16 cellular contexts compared by ENCODE assay signal in genomic region chr11:71951741-71952310, GRCh38.
"Had no signal": no experiment of that assay in that cellular context is flagged by ENCODE, and none has a peak within 500 bp of the region (broad histone marks: within the 10 kb centered on the region; RNA-seq: fewer than 3 reads in every experiment).

No MANE protein-coding gene starts in this region.

- DNase-seq: IMR-90, NCI-H1092 treated with DMSO at 0.1 percent for 48 hours, NCI-H1436, NCI-H187, NCI-H2029, NCI-H2171 treated with DMSO at 0.1 percent for 48 hours, NCI-H345, NCI-H446 treated with DMSO at 0.1 percent for 48 hours, NCI-H510A treated with DMSO at 0.1 percent for 48 hours, NCI-H69, NCI-H774, Right ventricle myocardium superior, RPMI8226, SIG-M5, SK-N-SH, SW 1271 had no signal
